ENCODE assay signal across 1 cellular context in genomic region chr7:105036217-105037168, GRCh38.
TF ChIP-seq lines count a peak whose summit lies in the region.

No MANE protein-coding gene starts in this region.

TF ChIP-seq in HCT116, 20 proteins besides CTCF, POLR2A, EP300 and RAD21 (continued from another document):
- TF ChIP-seq REST (IDR thresholded peaks at IDR 0.05; ENCODE audit: low read depth) (no peak), EZH2 (IDR thresholded peaks at IDR 0.05) (no peak), FOSL1 (IDR thresholded peaks at IDR 0.05; ENCODE audit: low read depth) (no peak), ATF3 (IDR thresholded peaks at IDR 0.05) (no peak)
